Comparison of ENCODE assay signal across 2 cellular contexts in the genomic region with DNA sequence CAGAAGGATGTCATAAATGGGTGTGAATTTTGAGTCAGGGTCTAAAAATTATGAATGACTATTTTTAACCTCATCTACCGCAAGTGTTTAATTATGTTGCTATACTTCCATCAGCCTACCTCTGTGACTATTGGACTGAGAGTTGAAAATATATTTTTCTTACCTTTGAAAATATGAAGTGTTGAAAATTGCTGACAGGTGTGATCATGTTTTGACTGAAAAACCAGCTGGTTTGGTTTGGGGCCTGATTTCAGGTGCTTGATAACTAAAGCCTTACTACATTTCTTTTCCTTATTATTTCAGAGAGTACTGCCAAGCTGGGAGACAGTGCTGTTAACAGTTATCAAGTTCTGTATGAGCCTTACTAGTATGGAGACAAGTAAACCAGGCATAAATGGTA.
TF ChIP-seq lines count a peak whose summit lies in the region.

No MANE protein-coding gene starts in this region.

TF ChIP-seq in IMR-90, 13 proteins besides CTCF, POLR2A, EP300 and RAD21:
- peak; percentile 42; the same call in 1 of the 2 replicates for TF ChIP-seq MAFK (IDR thresholded peaks at IDR 0.05; ENCODE audit: low read depth, low read length)
- TF ChIP-seq MAZ (IDR thresholded peaks at IDR 0.05; ENCODE audit: borderline replicate concordance, low read depth, low read length), result no peak
TF ChIP-seq in IMR-90: peak in this region for 1.

TF ChIP-seq in GM12878, 131 proteins besides CTCF, POLR2A, EP300 and RAD21:
- TF ChIP-seq ESRRA (IDR thresholded peaks at IDR 0.05; ENCODE audit: low read length) (no peak), MYB (IDR thresholded peaks at IDR 0.05; ENCODE audit: borderline replicate concordance, low read depth, low read length) (no peak), MEF2B (IDR thresholded peaks at IDR 0.05; ENCODE audit: partially characterized antibody, poor library complexity, severe bottlenecking) (peak; percentile 44), CBX5 (IDR thresholded peaks at IDR 0.05; ENCODE audit: low read depth) (no peak), TCF12 (IDR thresholded peaks at IDR 0.05; ENCODE audit: low read depth, low read length) (peak; percentile 11; the same call in 1 of the 2 replicates), BACH1 (IDR thresholded peaks at IDR 0.05; ENCODE audit: borderline replicate concordance) (peak; percentile 14; the same call in 1 of the 2 replicates), MTA2 (IDR thresholded peaks at IDR 0.05; ENCODE audit: low read depth) (peak; percentile 70), IKZF2 (IDR thresholded peaks at IDR 0.05) (peak; percentile 26 to 34; a peak in 1 of 4 replicates), IKZF1 (conservative IDR thresholded peaks at IDR 0.05) (peak; percentile 28; the same call in 1 of the 2 replicates), HDGF (IDR thresholded peaks at IDR 0.05) (no peak), DPF2 (IDR thresholded peaks at IDR 0.05) (0 out of 2 replicates have a peak, but pooled peaks have one; percentile 13)
- TF ChIP-seq, protein P1, sequence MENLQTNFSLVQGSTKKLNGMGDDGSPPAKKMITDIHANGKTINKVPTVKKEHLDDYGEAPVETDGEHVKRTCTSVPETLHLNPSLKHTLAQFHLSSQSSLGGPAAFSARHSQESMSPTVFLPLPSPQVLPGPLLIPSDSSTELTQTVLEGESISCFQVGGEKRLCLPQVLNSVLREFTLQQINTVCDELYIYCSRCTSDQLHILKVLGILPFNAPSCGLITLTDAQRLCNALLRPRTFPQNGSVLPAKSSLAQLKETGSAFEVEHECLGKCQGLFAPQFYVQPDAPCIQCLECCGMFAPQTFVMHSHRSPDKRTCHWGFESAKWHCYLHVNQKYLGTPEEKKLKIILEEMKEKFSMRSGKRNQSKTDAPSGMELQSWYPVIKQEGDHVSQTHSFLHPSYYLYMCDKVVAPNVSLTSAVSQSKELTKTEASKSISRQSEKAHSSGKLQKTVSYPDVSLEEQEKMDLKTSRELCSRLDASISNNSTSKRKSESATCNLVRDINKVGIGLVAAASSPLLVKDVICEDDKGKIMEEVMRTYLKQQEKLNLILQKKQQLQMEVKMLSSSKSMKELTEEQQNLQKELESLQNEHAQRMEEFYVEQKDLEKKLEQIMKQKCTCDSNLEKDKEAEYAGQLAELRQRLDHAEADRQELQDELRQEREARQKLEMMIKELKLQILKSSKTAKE (IDR thresholded peaks at IDR 0.05; ENCODE audit: low read depth, poor library complexity, severe bottlenecking), result peak; percentile 45
